29 cellular contexts compared by ENCODE assay signal in the genomic region with DNA sequence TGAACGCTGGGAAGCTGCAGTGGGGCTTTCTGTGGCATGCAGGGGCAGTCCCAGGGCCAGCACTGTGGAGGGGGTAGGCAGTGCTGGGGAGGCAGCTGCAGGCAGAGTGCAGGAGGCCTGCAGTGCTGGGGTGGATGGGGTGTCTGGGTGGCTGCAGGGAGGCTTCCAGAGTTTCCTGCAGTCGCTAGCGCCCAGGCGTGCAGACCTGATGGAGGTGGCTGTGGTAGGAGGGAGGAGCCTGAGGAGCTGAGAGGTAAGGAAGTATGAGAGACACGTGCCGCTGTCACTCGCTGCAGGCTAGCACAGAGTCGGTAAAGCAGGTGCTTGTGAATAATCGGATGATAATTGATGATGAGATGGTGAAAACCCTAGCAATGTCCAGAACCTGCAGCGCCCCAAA. TPM values are rescaled to one million over a fixed set of nuclear protein-coding genes. Genes with fewer than 3 reads are reported as not detected.
DNase-seq lines count a peak whose midpoint lies in the region; ATAC-seq and TF ChIP-seq lines count a peak whose summit lies in the region.
"Had no signal": no experiment of that assay in that cellular context is flagged by ENCODE, and none has a peak within 500 bp of the region (broad histone marks: within the 10 kb centered on the region; RNA-seq: fewer than 3 reads in every experiment).

No MANE protein-coding gene starts in this region.

- H3K27me3 ChIP-seq in right atrium auricular region (no peaks in the 10 kb centered on the region), gastroesophageal sphincter (no peaks in the 10 kb centered on the region), psoas muscle (ENCODE audit: insufficient read depth in 3 of 3, low read length in 2 of 3) (no peaks in the 10 kb centered on the region), upper lobe of right lung (no peaks in the 10 kb centered on the region), PC-9 (ENCODE audit: insufficient read depth, low read depth) (no peaks in the 10 kb centered on the region)
- H3K27me3 ChIP-seq: body of pancreas, ovary, right lobe of liver, SJCRH30, thyroid gland had no signal

- DNase-seq in right atrium auricular region (ENCODE audit: low spot score) (no peak), Right ventricle myocardium inferior (ENCODE audit: missing footprints) (no peak), psoas muscle (peak in 1 of 2 donors; percentile 44), upper lobe of right lung (peak; percentile 51), kidney tubule cell (ENCODE audit: low spot score) (no peak), PC-9 (no peak)
- DNase-seq: activated CD4-positive, alpha-beta T cell treated with anti-CD3 and anti-CD28 coated beads, Interleukin-2, amount 10 ng/mL, durations not matched to agents 24 days and 14 days; activated naive CD8-positive, alpha-beta T cell treated with anti-CD3 and anti-CD28 coated beads, Interleukin-2, amount 50 U/mL, for 24 hours; activated T-cell treated with anti-CD3 and anti-CD28 coated beads, Interleukin-2, amount 50 U/mL, for 1 hour; body of pancreas; foreskin fibroblast; Karpas-422; MV-4-11; natural killer cell; NCI-H187; NCI-H526; SJCRH30; stimulated activated naive B cell treated with anti-CD40 and anti-IgM and Interleukin-4, amounts not matched to agents 10 μg/mL and 1 μg/mL and 100 μg/mL, for 72 hours; T1000; thyroid gland; WERI-Rb-1 had no signal

- ATAC-seq in Right ventricle myocardium inferior (no peak), gastroesophageal sphincter (no peak), psoas muscle (no peak), upper lobe of right lung (no peak), GM21526 (IDR thresholded peaks at IDR 0.05; ENCODE audit: low FRiP score, unreplicated experiment) (no peak)
- ATAC-seq: A549; activated naive CD8-positive, alpha-beta T cell treated with anti-CD3 and anti-CD28 coated beads, Interleukin-2, amount 50 U/mL, for 24 hours; body of pancreas; GM23338; HepG2; natural killer cell; right lobe of liver; stimulated activated naive B cell treated with anti-CD40 and anti-IgM and Interleukin-4, amounts not matched to agents 10 μg/mL and 1 μg/mL and 100 μg/mL, for 72 hours had no signal

- TF ChIP-seq POLR2A in gastroesophageal sphincter (IDR thresholded peaks at IDR 0.05): no peak

- no peak for TF ChIP-seq EP300 in gastroesophageal sphincter (IDR thresholded peaks at IDR 0.05)

- H3K4me3 ChIP-seq in right atrium auricular region (no peak overlapping the region), gastroesophageal sphincter (no peak overlapping the region), psoas muscle (no peak overlapping the region), upper lobe of right lung (no peak overlapping the region), PC-9 (no peak overlapping the region)
- H3K4me3 ChIP-seq: A549, body of pancreas, GM23338, ovary, right lobe of liver, SJCRH30, thyroid gland had no signal

- BruUV-seq in PC-9 (replicated peaks; lab: Mats Ljungman, UMichigan): no TSS peak

- H3K79me2 ChIP-seq in PC-9 (ENCODE audit: low read depth): no peaks in the 10 kb centered on the region

- intact Hi-C loops in Right ventricle myocardium inferior (cut with DNase I): loop anchor here (5.0 kb wide), 1 partner anchor 51 kb away; no protein-coding TSS in a partner anchor
- intact Hi-C loops in psoas muscle (cut with DNase I): loop anchor here (5.0 kb wide), 3 partner anchors 46 to 131 kb away; a partner anchor contains a TSS
- intact Hi-C loops in upper lobe of right lung (cut with DNase I): no loop called here
- intact Hi-C loops in PC-9 (cut with micrococcal nuclease; ENCODE audit: unreplicated experiment): no loop called here

- H3K4me2 ChIP-seq in PC-9: no peak overlapping the region
- H3K4me2 ChIP-seq: A549, GM23338 had no signal

- CTCF ChIA-PET in PC-9 (lab: Charles Lee): no interaction called here

- 46 to 66% methylated on average over 4 to 10 of the region's 10 CpGs for WGBS in gastroesophageal sphincter (ENCODE audit: low coverage in 1 of 2), 2 donors
- 67 to 74% (median 73%) methylated on average over 10 of the region's 10 CpGs for WGBS in psoas muscle, 3 donors

- peak overlapping the region; percentile 87 to 93 for H3K27ac ChIP-seq in right atrium auricular region
- peak overlapping the region; percentile 75 to 98 (median 97) for H3K27ac ChIP-seq in gastroesophageal sphincter
- H3K27ac ChIP-seq in psoas muscle: peak overlapping the region; percentile 96
- no peak overlapping the region for H3K27ac ChIP-seq in upper lobe of right lung
- no peak overlapping the region for H3K27ac ChIP-seq in PC-9
- H3K27ac ChIP-seq: body of pancreas, epithelial cell of prostate, ovary, right lobe of liver, SJCRH30, thyroid gland, WERI-Rb-1 had no signal

- H2AFZ ChIP-seq in PC-9: no peak overlapping the region
- H2AFZ ChIP-seq: GM23338 had no signal

- no peaks in the 10 kb centered on the region for H3K9me3 ChIP-seq in right atrium auricular region
- no peaks in the 10 kb centered on the region for H3K9me3 ChIP-seq in gastroesophageal sphincter
- H3K9me3 ChIP-seq in psoas muscle: no peaks in the 10 kb centered on the region
- no peaks in the 10 kb centered on the region for H3K9me3 ChIP-seq in upper lobe of right lung
- no peaks in the 10 kb centered on the region for H3K9me3 ChIP-seq in PC-9 (ENCODE audit: insufficient read depth, low read depth)
- H3K9me3 ChIP-seq: A549, body of pancreas, ovary, right lobe of liver, SJCRH30, thyroid gland had no signal

- POLR2A ChIA-PET in PC-9 (lab: Charles Lee; ENCODE audit: unreplicated experiment): no interaction called here

- H3K4me1 ChIP-seq in right atrium auricular region (peaks cover 0 to 75% of the 10 kb centered on the region in 2 donors), gastroesophageal sphincter (peaks cover 15 to 100% (median 65%) of the 10 kb centered on the region in 3 donors), psoas muscle (peaks cover 78% of the 10 kb centered on the region), upper lobe of right lung (peaks cover 16% of the 10 kb centered on the region), PC-9 (replicated peaks; ENCODE audit: insufficient read depth) (peaks cover 28% of the 10 kb centered on the region)
- H3K4me1 ChIP-seq: right lobe of liver had no signal

- TF ChIP-seq CTCF in right atrium auricular region (IDR thresholded peaks at IDR 0.05) (no peak), gastroesophageal sphincter (IDR thresholded peaks at IDR 0.05) (no peak), psoas muscle (IDR thresholded peaks at IDR 0.05) (no peak), upper lobe of right lung (IDR thresholded peaks at IDR 0.05) (no peak), PC-9 (conservative IDR thresholded peaks at IDR 0.05) (no peak)

- H3K36me3 ChIP-seq in right atrium auricular region (peaks cover 53% of the 10 kb centered on the region), gastroesophageal sphincter (peaks cover 0 to 40% of the 10 kb centered on the region in 2 donors), psoas muscle (ENCODE audit: insufficient read depth in 1 of 2, low read depth in 1 of 2) (peaks cover 0 to 23% of the 10 kb centered on the region in 2 donors), upper lobe of right lung (no peaks in the 10 kb centered on the region), PC-9 (ENCODE audit: low read depth) (no peaks in the 10 kb centered on the region)
- H3K36me3 ChIP-seq: ovary, right lobe of liver, thyroid gland had no signal

- H3K9me2 ChIP-seq in PC-9 (ENCODE audit: insufficient read depth): no peaks in the 10 kb centered on the region

- no peaks in the 10 kb centered on the region for H4K20me1 ChIP-seq in PC-9 (ENCODE audit: insufficient read depth)

- H3F3A ChIP-seq in PC-9 (ENCODE audit: insufficient read depth, low read depth): peaks cover 21% of the 10 kb centered on the region

RNA-seq across cellular contexts. Expression of a gene that starts 16.3 kb away (rescaled TPM):
- total RNA-seq in right atrium auricular region (100 to 1,000 TPM; 211 to 258 TPM), Right ventricle myocardium inferior (311 TPM), gastroesophageal sphincter (1,000 to 10,000 TPM; 1,155 to 2,820 (median 1,765) TPM), psoas muscle (100 to 1,000 TPM; 288 to 380 (median 349) TPM), upper lobe of right lung (19.5 TPM), PC-9 (2021) (2.2 and 2.4 TPM in 2 replicates)
- 100 to 1,000 TPM in 2 of 3 donors, 10 to 100 TPM in 1; 77.5 to 291 (median 121) TPM for polyA plus RNA-seq in psoas muscle

Comparison
In these comparisons a context has a peak if more than half of its experiments do, and no peak if none do; other contexts are left out.
1. H3K27ac ChIP-seq: peak in right atrium auricular region (2 of 2), gastroesophageal sphincter (4 of 4) and psoas muscle (single experiment); none in upper lobe of right lung (single experiment) and PC-9 (single experiment).
2. RNA of a gene that starts 16.3 kb away (total RNA-seq): 1,155 to 2,820 TPM in gastroesophageal sphincter, 288 to 380 TPM in psoas muscle, 311 TPM in Right ventricle myocardium inferior (single experiment) and 211 to 258 TPM in right atrium auricular region; 19.5 TPM in upper lobe of right lung (single experiment) and 2.2 to 2.4 TPM in PC-9; every median in the first group is over 10 times any median in the second.
3. intact Hi-C loops: an anchor here in Right ventricle myocardium inferior (5.0 kb wide) and psoas muscle (5.0 kb wide); none called in upper lobe of right lung and PC-9.